In genomic region chr12:111980598-111980997, GRCh38 we compare ENCODE assay signal across 40 cellular contexts.
"Had no signal": no experiment of that assay in that cellular context is flagged by ENCODE, and none has a peak within 500 bp of the region (broad histone marks: within the 10 kb centered on the region; RNA-seq: fewer than 3 reads in every experiment).

No MANE protein-coding gene starts in this region.

- H3K27ac ChIP-seq: adrenal gland, ascending aorta, body of pancreas, brain microvascular endothelial cell, breast epithelium, cardiac muscle cell had no signal

- H3K36me3 ChIP-seq: adrenal gland, ascending aorta, brain microvascular endothelial cell, breast epithelium, cardiac muscle cell had no signal

- H3K4me3 Mint-ChIP-seq: activated naive CD4-positive, alpha-beta T cell treated with anti-CD3 and anti-CD28 coated beads for 36 hours; activated naive CD4-positive, alpha-beta T cell treated with anti-CD3 and anti-CD28 coated beads, Interleukin-2, amount 10 ng/mL, durations not matched to agents 7 days and 5 days; activated naive CD4-positive, alpha-beta T cell treated with anti-CD3 and anti-CD28 coated beads, Interleukin-2, amount 50 U/mL, for 24 hours; activated naive CD8-positive, alpha-beta T cell; activated naive CD8-positive, alpha-beta T cell treated with anti-CD3 and anti-CD28 coated beads for 36 hours; activated naive CD8-positive, alpha-beta T cell treated with anti-CD3 and anti-CD28 coated beads, Interleukin-2, amount 10 ng/mL, durations not matched to agents 7 days and 5 days; activated naive CD8-positive, alpha-beta T cell treated with anti-CD3 and anti-CD28 coated beads, Interleukin-2, amount 50 U/mL, for 24 hours; activated T-cell treated with anti-CD3 and anti-CD28 coated beads, Interleukin-2, amount 50 U/mL, for 24 hours; activated T-cell treated with anti-CD3 and anti-CD28 coated beads, Interleukin-2, amount 50 U/mL, for 4 hours; activated T-helper 1 cell treated with anti-CD3 and anti-CD28 coated beads, Interleukin-12 subunit alpha, Interleukin-12 subunit beta, Interleukin-2, Interleukin-4 antibody, amounts not matched to agents 30 ng/mL and 10 ng/mL and 1 ng/mL, durations not matched to agents 14 hours and 24 hours and 36 hours; activated T-helper 17 cell treated with anti-CD3 and anti-CD28 coated beads, Interleukin-2, amount 50 U/mL, for 72 hours; brain; central memory CD8-positive, alpha-beta T cell had no signal

- H3K27me3 ChIP-seq: adrenal gland, ascending aorta, body of pancreas, brain microvascular endothelial cell, breast epithelium, cardiac muscle cell had no signal

- ATAC-seq: activated naive CD4-positive, alpha-beta T cell treated with anti-CD3 and anti-CD28 coated beads, Interleukin-2, amount 50 U/mL, for 72 hours; activated naive CD8-positive, alpha-beta T cell treated with anti-CD3 and anti-CD28 coated beads, Interleukin-2, amount 50 U/mL, for 24 hours; activated T-cell treated with anti-CD3 and anti-CD28 coated beads, Interleukin-2, amount 50 U/mL, for 4 hours; activated T-cell treated with anti-CD3 and anti-CD28 coated beads, Interleukin-2, amount 50 U/mL, for 72 hours; activated T-helper 17 cell treated with anti-CD3 and anti-CD28 coated beads, Interleukin-2, amount 50 U/mL, for 72 hours; body of pancreas had no signal

- FAIRE-seq: astrocyte, bronchial epithelial cell had no signal

- H3K27me3 Mint-ChIP-seq: activated naive CD4-positive, alpha-beta T cell treated with anti-CD3 and anti-CD28 coated beads, Interleukin-2, amount 10 ng/mL, durations not matched to agents 7 days and 5 days; activated naive CD4-positive, alpha-beta T cell treated with anti-CD3 and anti-CD28 coated beads, Interleukin-2, amount 50 U/mL, for 24 hours; activated naive CD8-positive, alpha-beta T cell; activated naive CD8-positive, alpha-beta T cell treated with anti-CD3 and anti-CD28 coated beads for 36 hours; activated naive CD8-positive, alpha-beta T cell treated with anti-CD3 and anti-CD28 coated beads, Interleukin-2, amount 10 ng/mL, durations not matched to agents 7 days and 5 days; activated naive CD8-positive, alpha-beta T cell treated with anti-CD3 and anti-CD28 coated beads, Interleukin-2, amount 50 U/mL, for 24 hours; activated T-cell treated with anti-CD3 and anti-CD28 coated beads, Interleukin-2, amount 50 U/mL, for 24 hours; activated T-helper 17 cell treated with anti-CD3 and anti-CD28 coated beads, Interleukin-2, amount 50 U/mL, for 72 hours; brain; central memory CD8-positive, alpha-beta T cell had no signal

- H3K36me3 Mint-ChIP-seq: activated naive CD4-positive, alpha-beta T cell treated with anti-CD3 and anti-CD28 coated beads, Interleukin-2, amount 50 U/mL, for 72 hours had no signal

- H3K4me1 ChIP-seq: ascending aorta, body of pancreas, breast epithelium had no signal

- H3K4me1 Mint-ChIP-seq: brain had no signal

- H3K27ac Mint-ChIP-seq: activated naive CD4-positive, alpha-beta T cell treated with anti-CD3 and anti-CD28 coated beads for 36 hours; activated naive CD4-positive, alpha-beta T cell treated with anti-CD3 and anti-CD28 coated beads, Interleukin-2, amount 10 ng/mL, durations not matched to agents 7 days and 5 days; activated naive CD4-positive, alpha-beta T cell treated with anti-CD3 and anti-CD28 coated beads, Interleukin-2, amount 50 U/mL, for 72 hours; activated naive CD8-positive, alpha-beta T cell; activated naive CD8-positive, alpha-beta T cell treated with anti-CD3 and anti-CD28 coated beads for 36 hours; activated naive CD8-positive, alpha-beta T cell treated with anti-CD3 and anti-CD28 coated beads, Interleukin-2, amount 10 ng/mL, durations not matched to agents 7 days and 5 days; activated naive CD8-positive, alpha-beta T cell treated with anti-CD3 and anti-CD28 coated beads, Interleukin-2, amount 50 U/mL, for 24 hours; activated T-cell treated with anti-CD3 and anti-CD28 coated beads, Interleukin-2, amount 50 U/mL, for 24 hours; activated T-cell treated with anti-CD3 and anti-CD28 coated beads, Interleukin-2, amount 50 U/mL, for 72 hours; activated T-helper 1 cell treated with anti-CD3 and anti-CD28 coated beads, Interleukin-12 subunit alpha, Interleukin-12 subunit beta, Interleukin-2, Interleukin-4 antibody, amounts not matched to agents 30 ng/mL and 10 ng/mL and 1 ng/mL, durations not matched to agents 14 hours and 24 hours and 36 hours; activated T-helper 17 cell treated with anti-CD3 and anti-CD28 coated beads, Interleukin-2, amount 50 U/mL, for 72 hours; activated T-helper 2 cell treated with anti-CD3 and anti-CD28 coated beads, Interferon-gamma antibody, Interleukin-2, Interleukin-4, amounts not matched to agents 10 μg/mL and 5 μg/mL and 100 μg/mL, durations not matched to agents 14 hours and 24 hours and 36 hours; brain had no signal

- H3K9me3 Mint-ChIP-seq: activated naive CD4-positive, alpha-beta T cell treated with anti-CD3 and anti-CD28 coated beads for 36 hours; activated naive CD4-positive, alpha-beta T cell treated with anti-CD3 and anti-CD28 coated beads, Interleukin-2, amount 10 ng/mL, durations not matched to agents 7 days and 5 days; activated naive CD4-positive, alpha-beta T cell treated with anti-CD3 and anti-CD28 coated beads, Interleukin-2, amount 50 U/mL, for 24 hours; activated naive CD4-positive, alpha-beta T cell treated with anti-CD3 and anti-CD28 coated beads, Interleukin-2, amount 50 U/mL, for 72 hours; activated naive CD8-positive, alpha-beta T cell treated with anti-CD3 and anti-CD28 coated beads for 36 hours; activated naive CD8-positive, alpha-beta T cell treated with anti-CD3 and anti-CD28 coated beads, Interleukin-2, amount 10 ng/mL, durations not matched to agents 7 days and 5 days; activated naive CD8-positive, alpha-beta T cell treated with anti-CD3 and anti-CD28 coated beads, Interleukin-2, amount 50 U/mL, for 24 hours; activated T-cell treated with anti-CD3 and anti-CD28 coated beads, Interleukin-2, amount 50 U/mL, for 24 hours; activated T-cell treated with anti-CD3 and anti-CD28 coated beads, Interleukin-2, amount 50 U/mL, for 4 hours; activated T-cell treated with anti-CD3 and anti-CD28 coated beads, Interleukin-2, amount 50 U/mL, for 72 hours; activated T-helper 1 cell treated with anti-CD3 and anti-CD28 coated beads, Interleukin-12 subunit alpha, Interleukin-12 subunit beta, Interleukin-2, Interleukin-4 antibody, amounts not matched to agents 30 ng/mL and 10 ng/mL and 1 ng/mL, durations not matched to agents 14 hours and 24 hours and 36 hours; activated T-helper 17 cell treated with anti-CD3 and anti-CD28 coated beads, Interleukin-2, amount 50 U/mL, for 72 hours; activated T-helper 2 cell treated with anti-CD3 and anti-CD28 coated beads, Interferon-gamma antibody, Interleukin-2, Interleukin-4, amounts not matched to agents 10 μg/mL and 5 μg/mL and 100 μg/mL, durations not matched to agents 14 hours and 24 hours and 36 hours; brain; central memory CD8-positive, alpha-beta T cell had no signal

- H3K4me3 ChIP-seq: adrenal gland, ascending aorta, body of pancreas, breast epithelium, cardiac muscle cell had no signal

- DNase-seq: activated effector memory CD4-positive, alpha-beta T cell treated with anti-CD3 and anti-CD28 coated beads, Interleukin-2, amount 50 U/mL, for 16 hours; activated effector memory CD4-positive, alpha-beta T cell treated with Interleukin-2 at 50 U/mL for 16 hours; activated gamma-delta T cell; activated gamma-delta T cell treated with Interleukin-2 at 50 U/mL for 16 hours; activated naive CD4-positive, alpha-beta T cell; activated naive CD4-positive, alpha-beta T cell treated with anti-CD3 and anti-CD28 coated beads for 36 hours; activated naive CD4-positive, alpha-beta T cell treated with anti-CD3 and anti-CD28 coated beads, Interleukin-2, amount 10 ng/mL, durations not matched to agents 7 days and 5 days; activated naive CD4-positive, alpha-beta T cell treated with anti-CD3 and anti-CD28 coated beads, Interleukin-2, amount 50 U/mL, for 16 hours; activated naive CD4-positive, alpha-beta T cell treated with Interleukin-2 at 50 U/mL for 16 hours; activated naive CD8-positive, alpha-beta T cell treated with anti-CD3 and anti-CD28 coated beads for 36 hours; activated naive CD8-positive, alpha-beta T cell treated with anti-CD3 and anti-CD28 coated beads, Interleukin-2, amount 10 ng/mL, durations not matched to agents 7 days and 5 days; activated naive CD8-positive, alpha-beta T cell treated with anti-CD3 and anti-CD28 coated beads, Interleukin-2, amount 50 U/mL, for 24 hours; activated T-cell treated with anti-CD3 and anti-CD28 coated beads, Interleukin-2, amount 50 U/mL, for 1 hour; activated T-cell treated with anti-CD3 and anti-CD28 coated beads, Interleukin-2, amount 50 U/mL, for 24 hours; activated T-cell treated with anti-CD3 and anti-CD28 coated beads, Interleukin-2, amount 50 U/mL, for 4 hours; activated T-cell treated with anti-CD3 and anti-CD28 coated beads, Interleukin-2, amount 50 U/mL, for 48 hours; activated T-cell treated with anti-CD3 and anti-CD28 coated beads, Interleukin-2, amount 50 U/mL, for 72 hours; adrenal gland; amniotic stem cell; amygdala; anterior cingulate cortex; aorta; body of pancreas; brain microvascular endothelial cell; caudate nucleus; central memory CD4-positive, alpha-beta T cell; cerebellar nuclear complex had no signal

- H3K9me3 ChIP-seq: adrenal gland, ascending aorta, body of pancreas, breast epithelium had no signal
